Comparison of ENCODE assay signal across 13 cellular contexts in the genomic region with DNA sequence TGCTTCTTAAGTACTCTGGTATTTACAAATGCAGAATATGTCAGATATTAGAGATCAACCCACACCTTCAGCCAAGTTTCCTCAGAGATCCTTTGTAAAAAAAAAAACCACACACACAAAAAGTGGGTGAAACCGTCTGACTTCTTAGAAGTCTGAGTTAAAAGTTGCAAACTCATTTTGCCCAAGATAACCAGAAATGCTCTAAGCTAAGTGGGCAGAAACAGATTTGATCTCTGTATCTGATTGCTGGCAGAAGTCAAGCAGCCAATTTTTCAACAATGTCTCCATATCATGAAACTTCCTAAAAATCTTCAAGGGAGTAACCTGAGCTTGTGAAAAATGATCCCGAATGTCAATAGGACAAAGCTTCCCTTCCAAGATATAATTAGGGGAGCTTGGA.
"Had no signal": no experiment of that assay in that cellular context is flagged by ENCODE, and none has a peak within 500 bp of the region (broad histone marks: within the 10 kb centered on the region; RNA-seq: fewer than 3 reads in every experiment).

No MANE protein-coding gene starts in this region.

- H3K4me3 ChIP-seq: adrenal gland, breast epithelium, coronary artery, lower lobe of right lung, pancreas, smooth muscle cell, thoracic aorta had no signal

- H3K27ac ChIP-seq: adrenal gland, breast epithelium, coronary artery, lower lobe of right lung, pancreas, thoracic aorta had no signal

- H3K36me3 ChIP-seq: adrenal gland, breast epithelium, lower lobe of right lung, pancreas, thoracic aorta had no signal

- H3K4me1 ChIP-seq: pancreas had no signal

- H3K27me3 ChIP-seq: breast epithelium, pancreas had no signal

- DNase-seq: activated CD4-positive, alpha-beta T cell treated with anti-CD3 and anti-CD28 coated beads, Interleukin-2, amount 10 ng/mL, durations not matched to agents 7 days and 5 days; activated gamma-delta T cell; effector CD4-positive, alpha-beta T cell; lower lobe of right lung; natural killer cell; pancreas; stimulated activated CD4-positive, alpha-beta T cell treated with anti-CD3 and anti-CD28 coated beads, Interleukin-4, amount 100 ng/mL, for 24 hours; stimulated activated naive B cell treated with anti-CD40 and anti-IgM and Interleukin-4, amounts not matched to agents 10 μg/mL and 1 μg/mL and 100 μg/mL, for 72 hours had no signal

- H3K9me3 ChIP-seq: adrenal gland, breast epithelium, lower lobe of right lung, pancreas, thoracic aorta had no signal

- H3K4me2 ChIP-seq: smooth muscle cell had no signal
